Comparison of ENCODE assay signal across 28 cellular contexts in the genomic region with DNA sequence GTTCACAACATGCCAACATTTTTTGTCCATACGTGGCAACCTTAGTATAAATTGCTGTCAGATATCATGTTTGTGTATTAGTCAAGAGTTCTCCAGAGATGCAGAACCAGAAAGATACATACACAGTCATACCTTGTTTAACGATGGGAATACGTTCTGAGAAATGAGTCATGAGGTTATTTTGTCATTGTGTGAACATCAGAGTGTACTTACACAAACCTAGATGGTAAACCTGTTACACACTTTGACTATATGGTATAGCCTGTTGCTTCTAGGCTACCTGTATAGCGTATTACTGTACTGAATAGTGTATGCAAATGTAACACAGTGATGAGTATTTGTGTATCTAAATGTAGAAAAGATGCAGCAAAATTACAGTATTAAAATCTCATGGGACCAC.
"Had no signal": no experiment of that assay in that cellular context is flagged by ENCODE, and none has a peak within 500 bp of the region (broad histone marks: within the 10 kb centered on the region; RNA-seq: fewer than 3 reads in every experiment).

No MANE protein-coding gene starts in this region.

- DNase-seq: activated CD4-positive, alpha-beta T cell treated with anti-CD3 and anti-CD28 coated beads for 48 hours; activated effector memory CD4-positive, alpha-beta T cell treated with Interleukin-2 at 50 U/mL for 16 hours; activated naive CD4-positive, alpha-beta T cell treated with Interleukin-2 at 50 U/mL for 16 hours; amniotic stem cell; brain microvascular endothelial cell; caudate nucleus; endodermal cell; gastrocnemius medialis; left cardiac atrium; midbrain; naive thymus-derived CD4-positive, alpha-beta T cell; occipital lobe; psoas muscle; sigmoid colon; small intestine; stimulated activated CD4-positive, alpha-beta T cell treated with anti-CD3 and anti-CD28 coated beads, Interleukin-2, amount 100 ng/mL, for 24 hours; stimulated activated naive CD4-positive, alpha-beta T cell; SW 1271; T-helper 9 cell; testis; transverse colon had no signal

- H3K9me3 Mint-ChIP-seq: activated CD8-positive, alpha-beta T cell treated with anti-CD3 and anti-CD28 coated beads for 36 hours; endodermal cell; neural progenitor cell; T-helper 1 cell treated with Interleukin-12 subunit alpha and Interleukin-12 subunit beta and Interleukin-4 antibody, amounts not matched to agents 30 μg/mL and 1 μg/mL, for 36 hours had no signal

- FAIRE-seq: astrocyte, keratinocyte, small intestine, TTC549 had no signal

- H3K27me3 Mint-ChIP-seq: activated CD8-positive, alpha-beta T cell treated with anti-CD3 and anti-CD28 coated beads for 36 hours; memory B cell; naive thymus-derived CD4-positive, alpha-beta T cell had no signal

- ATAC-seq: gastrocnemius medialis; left cardiac atrium; naive thymus-derived CD4-positive, alpha-beta T cell; psoas muscle had no signal

- H3K4me3 Mint-ChIP-seq: activated CD8-positive, alpha-beta T cell treated with anti-CD3 and anti-CD28 coated beads for 36 hours; endodermal cell; memory B cell; naive thymus-derived CD4-positive, alpha-beta T cell; neural progenitor cell; T-helper 1 cell treated with Interleukin-12 subunit alpha and Interleukin-12 subunit beta and Interleukin-4 antibody, amounts not matched to agents 30 μg/mL and 1 μg/mL, for 36 hours had no signal

- H3K4me1 Mint-ChIP-seq: memory B cell, neural progenitor cell had no signal

- H3K27ac Mint-ChIP-seq: endodermal cell; memory B cell; naive thymus-derived CD4-positive, alpha-beta T cell; neural progenitor cell; T-helper 1 cell treated with Interleukin-12 subunit alpha and Interleukin-12 subunit beta and Interleukin-4 antibody, amounts not matched to agents 30 μg/mL and 1 μg/mL, for 36 hours had no signal
